In the genomic region with DNA sequence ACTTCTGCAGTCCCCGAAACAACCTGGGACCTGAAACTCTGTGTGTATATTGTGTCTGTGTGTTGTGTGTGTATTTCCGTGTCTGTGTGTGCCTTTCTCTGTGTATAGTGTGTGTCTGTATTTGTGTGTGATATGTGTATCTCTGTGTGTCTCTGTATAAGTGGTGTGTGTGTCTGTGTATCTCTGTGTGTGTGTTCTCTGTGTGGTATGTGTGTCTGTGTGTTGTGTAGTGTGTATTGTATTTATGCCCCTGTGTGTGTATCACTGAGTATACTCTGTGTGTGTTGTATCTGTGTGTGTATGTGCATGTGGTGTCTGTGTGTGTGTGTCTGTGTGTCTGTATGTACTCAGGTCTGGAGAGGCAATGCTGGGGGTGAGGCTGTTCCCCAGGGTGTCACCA, we compare ENCODE assay signal across 23 cellular contexts. TPM values are rescaled to one million over a fixed set of nuclear protein-coding genes. Genes with fewer than 3 reads are reported as not detected.
DNase-seq lines count a peak whose midpoint lies in the region; ATAC-seq, FAIRE-seq and TF ChIP-seq lines count a peak whose summit lies in the region.
"Had no signal": no experiment of that assay in that cellular context is flagged by ENCODE, and none has a peak within 500 bp of the region (broad histone marks: within the 10 kb centered on the region; RNA-seq: fewer than 3 reads in every experiment).

No MANE protein-coding gene starts in this region.

- H3K4me1 Mint-ChIP-seq in activated naive CD4-positive, alpha-beta T cell treated with anti-CD3 and anti-CD28 coated beads, Interleukin-2, amount 10 ng/mL, durations not matched to agents 7 days and 5 days = peaks cover 63% of the 10 kb centered on the region
- H3K4me1 Mint-ChIP-seq in T-cell = peaks cover 78 to 81% (median 80%) of the 10 kb centered on the region in 3 donors
- H3K4me1 Mint-ChIP-seq in stimulated activated memory B cell treated with anti-CD40 and anti-IgM and Interleukin-4, amounts not matched to agents 10 μg/mL and 1 μg/mL and 100 μg/mL, for 72 hours = peaks cover 29% of the 10 kb centered on the region
- H3K4me1 Mint-ChIP-seq: neural crest cell had no signal

- no peak for FAIRE-seq in K562 (lab: Jason Lieb, UNC)

- no peak overlapping the region for H3K4me3 Mint-ChIP-seq in activated naive CD4-positive, alpha-beta T cell treated with anti-CD3 and anti-CD28 coated beads, Interleukin-2, amount 10 ng/mL, durations not matched to agents 7 days and 5 days
- H3K4me3 Mint-ChIP-seq in T-cell = peak overlapping the region; percentile 13 to 18 (median 17)
- no peak overlapping the region for H3K4me3 Mint-ChIP-seq in stimulated activated memory B cell treated with anti-CD40 and anti-IgM and Interleukin-4, amounts not matched to agents 10 μg/mL and 1 μg/mL and 100 μg/mL, for 72 hours
- H3K4me3 Mint-ChIP-seq: neural crest cell had no signal

- no peak for TF ChIP-seq RAD21 in K562 (CRISPR knock-in tag; conservative IDR thresholded peaks at IDR 0.05 in 1 of 2, IDR thresholded peaks at IDR 0.05 in 1 of 2)

- H3K27me3 Mint-ChIP-seq in activated naive CD4-positive, alpha-beta T cell treated with anti-CD3 and anti-CD28 coated beads, Interleukin-2, amount 10 ng/mL, durations not matched to agents 7 days and 5 days = no peaks in the 10 kb centered on the region
- H3K27me3 Mint-ChIP-seq in T-cell = no peaks in the 10 kb centered on the region
- no peaks in the 10 kb centered on the region for H3K27me3 Mint-ChIP-seq in stimulated activated memory B cell treated with anti-CD40 and anti-IgM and Interleukin-4, amounts not matched to agents 10 μg/mL and 1 μg/mL and 100 μg/mL, for 72 hours

- no peaks in the 10 kb centered on the region for H3K9me3 Mint-ChIP-seq in activated naive CD4-positive, alpha-beta T cell treated with anti-CD3 and anti-CD28 coated beads, Interleukin-2, amount 10 ng/mL, durations not matched to agents 7 days and 5 days
- H3K9me3 Mint-ChIP-seq in T-cell = no peaks in the 10 kb centered on the region
- H3K9me3 Mint-ChIP-seq in stimulated activated memory B cell treated with anti-CD40 and anti-IgM and Interleukin-4, amounts not matched to agents 10 μg/mL and 1 μg/mL and 100 μg/mL, for 72 hours = no peaks in the 10 kb centered on the region
- H3K9me3 Mint-ChIP-seq: neural crest cell had no signal

- TF ChIP-seq EP300 in K562 (IDR thresholded peaks at IDR 0.05; ENCODE audit: low read length) = no peak

- H3K36me3 ChIP-seq in K562 (ENCODE audit: control insufficient read depth, insufficient read depth, low read length) = peaks cover 70% of the 10 kb centered on the region; the same call in 2 of the 3 replicates
- H3K36me3 ChIP-seq in smooth muscle cell (ENCODE audit: low read depth) = no peaks in the 10 kb centered on the region
- H3K36me3 ChIP-seq: SJCRH30 had no signal

- in situ Hi-C loops in K562 (cut with MboI) = no loop called here

- peak overlapping the region; percentile 3 for H3K27ac Mint-ChIP-seq in activated naive CD4-positive, alpha-beta T cell treated with anti-CD3 and anti-CD28 coated beads, Interleukin-2, amount 10 ng/mL, durations not matched to agents 7 days and 5 days
- H3K27ac Mint-ChIP-seq in T-cell = peak overlapping the region; percentile 63 to 64
- H3K27ac Mint-ChIP-seq in stimulated activated memory B cell treated with anti-CD40 and anti-IgM and Interleukin-4, amounts not matched to agents 10 μg/mL and 1 μg/mL and 100 μg/mL, for 72 hours = peak overlapping the region; percentile 10

- H3K27ac ChIP-seq in K562 (ENCODE audit: extremely low read depth, low read depth, low read length) = no peak overlapping the region
- H3K27ac ChIP-seq in smooth muscle cell (ENCODE audit: low read depth) = no peak overlapping the region
- H3K27ac ChIP-seq: hepatocyte, SJCRH30, stomach, upper lobe of right lung had no signal

- H2AFZ ChIP-seq in K562 (ENCODE audit: low read depth, low read length) (no peak overlapping the region), smooth muscle cell (ENCODE audit: low read depth) (no peak overlapping the region)
- H2AFZ ChIP-seq: hepatocyte had no signal

- intact Hi-C loops in K562 (cut with micrococcal nuclease) = no loop called here

- H3K79me2 ChIP-seq in K562 (ENCODE audit: control insufficient read depth, insufficient read depth, low read length) (no peaks in the 10 kb centered on the region), smooth muscle cell (ENCODE audit: low read depth) (no peaks in the 10 kb centered on the region)
- H3K79me2 ChIP-seq: hepatocyte had no signal

- H3K4me1 ChIP-seq in K562 (replicated peaks in 1 of 2; ENCODE audit: control insufficient read depth in 2 of 2, insufficient read depth in 2 of 2, low read length in 2 of 2) (peaks cover 0 to 8% of the 10 kb centered on the region in 2 experiments; a peak in 3 of 5 replicates), smooth muscle cell (ENCODE audit: low read depth) (no peaks in the 10 kb centered on the region)
- H3K4me1 ChIP-seq: Caco-2, SJCRH30, stomach, upper lobe of right lung had no signal

- peaks cover 82% of the 10 kb centered on the region for H3K36me3 Mint-ChIP-seq in activated naive CD4-positive, alpha-beta T cell treated with anti-CD3 and anti-CD28 coated beads, Interleukin-2, amount 10 ng/mL, durations not matched to agents 7 days and 5 days
- peaks cover 77% of the 10 kb centered on the region for H3K36me3 Mint-ChIP-seq in T-cell
- H3K36me3 Mint-ChIP-seq in stimulated activated memory B cell treated with anti-CD40 and anti-IgM and Interleukin-4, amounts not matched to agents 10 μg/mL and 1 μg/mL and 100 μg/mL, for 72 hours = peaks cover 63% of the 10 kb centered on the region

- no peak for DNase-seq in activated naive CD4-positive, alpha-beta T cell treated with anti-CD3 and anti-CD28 coated beads, Interleukin-2, amount 10 ng/mL, durations not matched to agents 7 days and 5 days
- no peak for DNase-seq in activated naive CD4-positive, alpha-beta T cell treated with Interleukin-2 at 50 U/mL for 16 hours
- DNase-seq in T-cell = no peak
- DNase-seq in K562 (ENCODE audit: extremely low read depth in 1 of 4, low spot score in 3 of 4) = no peak
- DNase-seq in smooth muscle cell (lab: John Stamatoyannopoulos, UW; ENCODE audit: unreplicated experiment) = no peak
- DNase-seq: activated effector memory CD4-positive, alpha-beta T cell treated with Interleukin-2 at 50 U/mL for 16 hours; Caco-2; cortex of kidney; foreskin fibroblast; H7; mesenchymal stem cell; NCI-H1694; NCI-H82; SJCRH30; stimulated activated CD4-positive, alpha-beta T cell treated with anti-CD3 and anti-CD28 coated beads, Interleukin-12 subunit alpha, Interleukin-12 subunit beta, amount 100 ng/mL, for 4 hours; stomach; T1000; upper lobe of right lung had no signal

- H3K4me2 ChIP-seq in K562 (ENCODE audit: insufficient read depth, low read length) (no peak overlapping the region), smooth muscle cell (no peak overlapping the region)
- H3K4me2 ChIP-seq: hepatocyte had no signal

- ATAC-seq in T-cell (replicated peaks in 1 of 4) (no peak), K562 (no peak), GM18517 (IDR thresholded peaks at IDR 0.05; ENCODE audit: unreplicated experiment) (no peak), GM21526 (IDR thresholded peaks at IDR 0.05; ENCODE audit: low FRiP score, unreplicated experiment) (no peak)
- ATAC-seq in stimulated activated memory B cell treated with anti-CD40 and anti-IgM and Interleukin-4, amounts not matched to agents 10 μg/mL and 1 μg/mL and 100 μg/mL, for 72 hours = no peak
- ATAC-seq: upper lobe of right lung had no signal

- TF ChIP-seq POLR2A in K562 (conservative IDR thresholded peaks at IDR 0.05) = no peak

- 90% methylated on average over 2 of the region's 2 CpGs for WGBS in K562 (ENCODE audit: insufficient coverage, low coverage, missing lambda C conversion rate)
- 94% methylated on average over 2 of the region's 2 CpGs for WGBS in smooth muscle cell (ENCODE audit: low lambda C conversion rate)

- H3K4me3 ChIP-seq in K562 = no peak overlapping the region
- H3K4me3 ChIP-seq in smooth muscle cell = no peak overlapping the region
- H3K4me3 ChIP-seq: hepatocyte, SJCRH30, stomach, upper lobe of right lung had no signal

- POLR2A ChIA-PET in T-cell (lab: Charles Lee) (no interaction called here), K562 (lab: Yijun Ruan, JAX) (no interaction called here)

- H3K9ac ChIP-seq in K562 (ENCODE audit: insufficient read depth in 1 of 2, low read depth in 2 of 2, low read length in 2 of 2) (no peak overlapping the region), smooth muscle cell (ENCODE audit: low read depth) (no peak overlapping the region)

- no peaks in the 10 kb centered on the region for H3K9me1 ChIP-seq in K562 (ENCODE audit: control insufficient read depth, insufficient read depth, low read length)

- no peaks in the 10 kb centered on the region for H3K27me3 ChIP-seq in K562 (ENCODE audit: control insufficient read depth in 2 of 2, insufficient read depth in 2 of 2, low read length in 2 of 2)
- no peaks in the 10 kb centered on the region for H3K27me3 ChIP-seq in smooth muscle cell (ENCODE audit: low read depth)
- H3K27me3 ChIP-seq: hepatocyte, SJCRH30, stomach, upper lobe of right lung had no signal

- H4K20me1 ChIP-seq in K562 (replicated peaks; ENCODE audit: control insufficient read depth, insufficient read depth, low read length) = no peaks in the 10 kb centered on the region
- no peaks in the 10 kb centered on the region for H4K20me1 ChIP-seq in smooth muscle cell (ENCODE audit: low read depth)

- H3F3A ChIP-seq in smooth muscle cell (ENCODE audit: low read depth) = no peaks in the 10 kb centered on the region

- no TSS peak for BruUV-seq in K562 (replicated peaks; lab: Mats Ljungman, UMichigan)

- TF ChIP-seq CTCF in K562 (IDR thresholded peaks at IDR 0.05 in 2 of 3, conservative IDR thresholded peaks at IDR 0.05 in 1 of 3; ENCODE audit: insufficient read depth in 2 of 3, low read depth in 1 of 3, low read length in 3 of 3) (no peak), smooth muscle cell (IDR thresholded peaks at IDR 0.05; ENCODE audit: borderline replicate concordance, insufficient read depth, poor library complexity, severe bottlenecking) (no peak)

- CTCF ChIA-PET in activated naive CD4-positive, alpha-beta T cell treated with anti-CD3 and anti-CD28 coated beads, Interleukin-2, amount 10 ng/mL, durations not matched to agents 7 days and 5 days (lab: Charles Lee) = no interaction called here
- CTCF ChIA-PET in T-cell (lab: Charles Lee) (interaction anchor here in 1 of 2 donors (2.5 kb wide), 1 partner anchor 39 kb away, joined by 6 read pairs; no protein-coding TSS in a partner anchor), K562 (lab: Yijun Ruan, JAX; ENCODE audit: low intra/inter-chr PET ratio) (no interaction called here)

- H3K9me3 ChIP-seq in K562 (replicated peaks; ENCODE audit: control insufficient read depth, insufficient read depth, low read depth, low read length) (no peaks in the 10 kb centered on the region), smooth muscle cell (replicated peaks; ENCODE audit: low read depth) (no peaks in the 10 kb centered on the region)
- H3K9me3 ChIP-seq: Caco-2, SJCRH30, stomach, upper lobe of right lung had no signal

RNA-seq across cellular contexts. Expression of a gene that starts 11.6 kb away (rescaled TPM):
- total RNA-seq in T-cell (100 to 1,000 TPM; 116 to 306 (median 255) TPM), K562 (2014; rRNA removed) (20.9 and 23.2 TPM in 2 replicates), K562 (2014; rRNA removed; fragmentation: Illumina TruSeq; extraction: Trizol) (27.7 and 32.8 TPM in 2 replicates), K562 (2015; rRNA removed; fragmentation: Illumina TruSeq; extraction: Trizol) (27.7 and 31.4 TPM in 2 replicates), K562 (2021) (17.9 and 21.6 TPM in 2 replicates), smooth muscle cell (6.6 and 12.9 TPM in 2 replicates)
- 15.2 and 30.8 TPM in 2 replicates for total RNA-seq in K562 (2011; cell fraction: chromatin; rRNA removed; ENCODE audit: low replicate concordance)
- 10.2 and 12.5 TPM in 2 replicates for total RNA-seq in K562 (2011; cell fraction: nucleolus; rRNA removed)
- 12.8 and 16.9 TPM in 2 replicates for total RNA-seq in K562 (2011; cell fraction: nucleoplasm; rRNA removed)
- polyA plus RNA-seq in K562 (2011; rRNA removed) (15.1 and 16.6 TPM in 2 replicates), K562 (2014; fragmentation: Illumina TruSeq; extraction: Trizol) (20.7 and 24.8 TPM in 2 replicates), K562 (2014; fragmentation: Nextera tagmentation; extraction: Ambion mirVana) (10 to 100 TPM; 10.2 to 19.3 TPM), K562 (2014; rRNA removed) (15.5 and 19.4 TPM in 2 replicates), smooth muscle cell (5.3 and 5.7 TPM in 2 replicates)
- polyA plus RNA-seq in K562 (2011; cell fraction: cytosol; rRNA removed) = 7.0 and 11.9 TPM in 2 replicates
- 19.5 and 20.9 TPM in 2 replicates for polyA plus RNA-seq in K562 (2011; cell fraction: nucleus; rRNA removed)
- 15.1 and 20.9 TPM in 2 replicates for polyA plus RNA-seq in K562 (2012)
- 22.1 and 23.8 TPM in 2 replicates for polyA minus RNA-seq in K562 (2011; rRNA and poly(A)+ RNA removed)
- polyA minus RNA-seq in K562 (2011; cell fraction: cytosol; rRNA and poly(A)+ RNA removed) = 7.6 and 10.8 TPM in 2 replicates
- polyA minus RNA-seq in K562 (2011; cell fraction: nucleus; rRNA and poly(A)+ RNA removed) = 9.6 and 14.7 TPM in 2 replicates

Comparison
In these comparisons a context has a peak if more than half of its experiments do, and no peak if none do; other contexts are left out.
1. H3K27ac Mint-ChIP-seq: peak in every context shown above with its lines; median percentile 64 in T-cell; 10 in stimulated activated memory B cell treated with anti-CD40 and anti-IgM and Interleukin-4, amounts not matched to agents 10 μg/mL and 1 μg/mL and 100 μg/mL, for 72 hours; 3 in activated naive CD4-positive, alpha-beta T cell treated with anti-CD3 and anti-CD28 coated beads, Interleukin-2, amount 10 ng/mL, durations not matched to agents 7 days and 5 days.
2. H3K4me3 Mint-ChIP-seq: peak in T-cell (3 of 3); none in activated naive CD4-positive, alpha-beta T cell treated with anti-CD3 and anti-CD28 coated beads, Interleukin-2, amount 10 ng/mL, durations not matched to agents 7 days and 5 days (single experiment) and stimulated activated memory B cell treated with anti-CD40 and anti-IgM and Interleukin-4, amounts not matched to agents 10 μg/mL and 1 μg/mL and 100 μg/mL, for 72 hours (single experiment).